In the genomic region with DNA sequence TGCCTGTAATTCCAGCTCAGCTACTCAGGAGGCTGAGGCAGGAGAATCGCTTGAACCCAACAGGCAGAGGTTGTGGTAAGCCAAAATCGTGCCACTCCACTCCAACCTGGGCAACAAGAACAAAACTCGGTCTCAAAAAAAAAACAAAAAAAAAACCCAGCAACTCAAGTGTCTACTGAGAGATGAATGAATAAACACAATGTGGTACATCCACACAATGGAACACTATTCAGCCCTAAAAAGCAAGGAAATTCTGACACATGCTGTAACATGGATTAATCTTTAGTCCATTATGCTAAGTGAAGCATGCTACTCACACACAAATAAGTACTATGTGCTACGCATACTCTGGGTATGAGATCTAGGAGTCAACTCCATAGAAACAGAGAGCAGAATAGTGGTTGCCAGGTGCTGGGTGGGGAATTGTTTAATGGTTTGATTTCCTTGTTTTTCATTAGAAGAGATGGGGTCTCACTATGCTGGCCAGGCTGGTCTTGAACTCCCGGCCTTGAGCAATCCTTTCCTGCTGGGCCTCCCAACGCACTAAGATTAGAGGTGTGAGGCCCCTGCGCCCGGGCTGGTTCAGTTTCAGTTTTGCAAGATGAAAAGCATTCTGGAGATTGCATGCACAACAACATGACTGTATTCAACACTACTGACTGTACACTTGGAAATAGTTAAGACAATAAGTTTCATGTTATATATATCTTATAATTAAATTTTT, we compare ENCODE assay signal across 25 cellular contexts. TPM values are rescaled to one million over a fixed set of nuclear protein-coding genes. Genes with fewer than 3 reads are reported as not detected.
A peak's percentile ranks its signal among the peaks of the same experiment; 100 is the strongest.
DNase-seq lines count a peak whose midpoint lies in the region; ATAC-seq, FAIRE-seq and TF ChIP-seq lines count a peak whose summit lies in the region.
"Had no signal": no experiment of that assay in that cellular context is flagged by ENCODE, and none has a peak within 500 bp of the region (broad histone marks: within the 10 kb centered on the region; RNA-seq: fewer than 3 reads in every experiment).

No MANE protein-coding gene starts in this region.

- H3K36me3 ChIP-seq in HEK293 (ENCODE audit: control insufficient read depth in 2 of 2, insufficient read depth in 1 of 2, low read length in 2 of 2), result peaks cover 35 to 88% of the 10 kb centered on the region in 2 experiments; a peak in 2 of 3 replicates
- peaks cover 11 to 12% of the 10 kb centered on the region in 2 experiments for H3K36me3 ChIP-seq in GM12878 (ENCODE audit: control insufficient read depth in 2 of 2, insufficient read depth in 2 of 2, low read length in 1 of 2)

- no peaks in the 10 kb centered on the region for H3K79me2 ChIP-seq in GM12878 (ENCODE audit: control insufficient read depth, insufficient read depth, low read length)

- H3K27ac ChIP-seq in HEK293 (ENCODE audit: extremely low read depth, low read depth, low read length), result no peak overlapping the region
- H3K27ac ChIP-seq in GM12878 (ENCODE audit: control insufficient read depth, insufficient read depth), result no peak overlapping the region
- H3K27ac ChIP-seq: A549; BLaER1 treated with 17β-estradiol and CSF1 and Interleukin-3, amounts not matched to agents 10 nM and 100 nM had no signal

- CTCF ChIA-PET in activated naive CD4-positive, alpha-beta T cell treated with anti-CD3 and anti-CD28 coated beads, Interleukin-2, amount 10 ng/mL, durations not matched to agents 7 days and 5 days (lab: Charles Lee), result no interaction called here
- CTCF ChIA-PET in HEK293 (lab: Yijun Ruan, JAX), result no interaction called here
- CTCF ChIA-PET in GM12878 (lab: Yijun Ruan, JAX), result no interaction called here

- no peak overlapping the region for H3K4me2 ChIP-seq in GM12878 (ENCODE audit: control insufficient read depth, insufficient read depth)
- H3K4me2 ChIP-seq: A549; BLaER1 treated with 17β-estradiol and CSF1 and Interleukin-3, amounts not matched to agents 10 nM and 100 nM; GM23338 had no signal

- no peak overlapping the region for H3K9ac ChIP-seq in GM12878 (ENCODE audit: control insufficient read depth, insufficient read depth, low read length)
- H3K9ac ChIP-seq: BLaER1 treated with 17β-estradiol and CSF1 and Interleukin-3, amounts not matched to agents 10 nM and 100 nM had no signal

- H3K9me3 Mint-ChIP-seq in activated naive CD4-positive, alpha-beta T cell treated with anti-CD3 and anti-CD28 coated beads, Interleukin-2, amount 10 ng/mL, durations not matched to agents 7 days and 5 days, result no peaks in the 10 kb centered on the region
- H3K9me3 Mint-ChIP-seq: CD4-positive, alpha-beta T cell; CD8-positive, alpha-beta memory T cell; GM23338; H9; HFFc6 had no signal

- H3K4me1 ChIP-seq in HEK293 (ENCODE audit: control insufficient read depth, insufficient read depth, low read length) (no peaks in the 10 kb centered on the region), GM12878 (ENCODE audit: control insufficient read depth, insufficient read depth, low read length) (no peaks in the 10 kb centered on the region)
- H3K4me1 ChIP-seq: A549, BE2C had no signal

- H3K27me3 Mint-ChIP-seq in activated naive CD4-positive, alpha-beta T cell treated with anti-CD3 and anti-CD28 coated beads, Interleukin-2, amount 10 ng/mL, durations not matched to agents 7 days and 5 days, result no peaks in the 10 kb centered on the region
- H3K27me3 Mint-ChIP-seq: CD4-positive, alpha-beta T cell; CD8-positive, alpha-beta memory T cell had no signal

- SMC1A ChIA-PET in GM12878 (lab: Charles Lee; ENCODE audit: uncharacterized antibody, unreplicated experiment), result no interaction called here

- TF ChIP-seq POLR2A in GM12878 (IDR thresholded peaks at IDR 0.05; ENCODE audit: low read depth, low read length), result no peak

- FAIRE-seq in GM12878 (lab: Jason Lieb, UNC), result no peak
- FAIRE-seq: A549, D721Med, GM12891, GM18507 had no signal

- intact Hi-C loops in GM12878 (cut with micrococcal nuclease; ENCODE audit: unreplicated experiment), result no loop called here

- H3K4me3 ChIP-seq in HEK293 (ENCODE audit: low read depth, low read length) (no peak overlapping the region), GM12878 (no peak overlapping the region)
- H3K4me3 ChIP-seq: A549; BLaER1 treated with 17β-estradiol and CSF1 and Interleukin-3, amounts not matched to agents 10 nM and 100 nM; GM23338 had no signal

- ATAC-seq in GM12878, result no peak
- ATAC-seq: A549, GM23338, HCT116 had no signal

- RAD21 ChIA-PET in GM12878 (lab: Charles Lee; ENCODE audit: unreplicated experiment), result no interaction called here

- 86% methylated on average over 8 of the region's 8 CpGs for WGBS in GM12878 (ENCODE audit: insufficient coverage, insufficient replicate concordance, low lambda C conversion rate, missing lambda C conversion rate)

- H3K36me3 Mint-ChIP-seq in activated naive CD4-positive, alpha-beta T cell treated with anti-CD3 and anti-CD28 coated beads, Interleukin-2, amount 10 ng/mL, durations not matched to agents 7 days and 5 days, result peaks cover 21% of the 10 kb centered on the region

- DNase-seq in activated naive CD4-positive, alpha-beta T cell treated with anti-CD3 and anti-CD28 coated beads, Interleukin-2, amount 10 ng/mL, durations not matched to agents 7 days and 5 days, result no peak
- DNase-seq in activated naive CD4-positive, alpha-beta T cell treated with anti-CD3 and anti-CD28 coated beads, Interleukin-2, amount 50 U/mL, for 16 hours, result no peak
- DNase-seq in GM12878 (ENCODE audit: low read depth, low spot score) (no peak), midbrain (lab: John Stamatoyannopoulos, UW) (no peak)
- DNase-seq: 8988T; ACHN; AML-193; BE2C; CD4-positive, alpha-beta T cell; CD8-positive, alpha-beta memory T cell; DMS 273 treated with DMSO at 0.1 percent for 48 hours; DMS79; EL; GDM1; H9; HFFc6 had no signal

- peak overlapping the region; percentile 33 for H3K27ac Mint-ChIP-seq in activated naive CD4-positive, alpha-beta T cell treated with anti-CD3 and anti-CD28 coated beads, Interleukin-2, amount 10 ng/mL, durations not matched to agents 7 days and 5 days
- H3K27ac Mint-ChIP-seq: CD4-positive, alpha-beta T cell; H9; HFFc6 had no signal

- no peak for TF ChIP-seq EP300 in GM12878 (IDR thresholded peaks at IDR 0.05; ENCODE audit: borderline replicate concordance in 1 of 2, control insufficient read depth in 1 of 2, low read depth in 2 of 2, low read length in 2 of 2)

- no peaks in the 10 kb centered on the region for H3K27me3 ChIP-seq in GM12878 (replicated peaks in 1 of 2; ENCODE audit: control insufficient read depth in 2 of 2, insufficient read depth in 2 of 2, low read length in 1 of 2)
- H3K27me3 ChIP-seq: BE2C; BLaER1 treated with 17β-estradiol and CSF1 and Interleukin-3, amounts not matched to agents 10 nM and 100 nM had no signal

- POLR2A ChIA-PET in HEK293 (lab: Yijun Ruan, JAX), result interaction anchor here (0.7 kb wide), 1 partner anchor 1929 kb away, joined by 3 read pairs; no protein-coding TSS in a partner anchor
- POLR2A ChIA-PET in GM12878 (lab: Charles Lee), result no interaction called here

- TF ChIP-seq RAD21 in GM12878 (IDR thresholded peaks at IDR 0.05; ENCODE audit: insufficient read depth, low read depth, low read length), result no peak

- H3K9me3 ChIP-seq in HEK293 (ENCODE audit: control insufficient read depth, insufficient read depth, low read depth, low read length), result no peaks in the 10 kb centered on the region
- H3K9me3 ChIP-seq in GM12878 (replicated peaks; ENCODE audit: control insufficient read depth, insufficient read depth, low read length), result no peaks in the 10 kb centered on the region
- H3K9me3 ChIP-seq: A549; BE2C; BLaER1 treated with 17β-estradiol and CSF1 and Interleukin-3, amounts not matched to agents 10 nM and 100 nM had no signal

- H3K4me1 Mint-ChIP-seq in activated naive CD4-positive, alpha-beta T cell treated with anti-CD3 and anti-CD28 coated beads, Interleukin-2, amount 10 ng/mL, durations not matched to agents 7 days and 5 days, result peaks cover 18% of the 10 kb centered on the region
- H3K4me1 Mint-ChIP-seq: CD14-positive monocyte had no signal

- no peak overlapping the region for H3K4me3 Mint-ChIP-seq in activated naive CD4-positive, alpha-beta T cell treated with anti-CD3 and anti-CD28 coated beads, Interleukin-2, amount 10 ng/mL, durations not matched to agents 7 days and 5 days
- H3K4me3 Mint-ChIP-seq: CD14-positive monocyte; CD4-positive, alpha-beta T cell; CD8-positive, alpha-beta memory T cell; GM23338; H9; HFFc6 had no signal

- TSS peak; percentile 17 for BruUV-seq in GM12878 (replicated peaks; lab: Mats Ljungman, UMichigan)

- H4K20me1 ChIP-seq in GM12878 (ENCODE audit: control insufficient read depth, insufficient read depth), result no peaks in the 10 kb centered on the region

- in situ Hi-C loops in GM12878 (cut with MboI), result no loop called here

- TF ChIP-seq CTCF in HEK293 (tag by site-specific recombination; IDR thresholded peaks at IDR 0.05) (no peak), GM12878 (IDR thresholded peaks at IDR 0.05 in 2 of 3, conservative IDR thresholded peaks at IDR 0.05 in 1 of 3; ENCODE audit: control insufficient read depth in 2 of 3, extremely low read depth in 1 of 3, insufficient read depth in 1 of 3, low read depth in 3 of 3, low read length in 3 of 3) (no peak)

- H2AFZ ChIP-seq in GM12878 (ENCODE audit: control insufficient read depth, low read depth, low read length), result no peak overlapping the region
- H2AFZ ChIP-seq: GM23338 had no signal

RNA-seq across cellular contexts. Expression of a gene that starts 15.9 kb away (rescaled TPM):
- 50.9 and 62.7 TPM in 2 replicates for total RNA-seq in GM12878 (2013; cell fraction: nucleolus; rRNA removed)
- total RNA-seq in GM12878 (2014; rRNA removed) (36.1 and 45.9 TPM in 2 replicates), GM12878 (2014; rRNA removed; fragmentation: Illumina TruSeq; extraction: Trizol) (23.7 and 27.1 TPM in 2 replicates), GM12878 (2021) (78.2 and 79.5 TPM in 2 replicates)
- polyA plus RNA-seq in GM12878 (2011; ENCODE audit: low read depth), result 24.0 TPM
- polyA plus RNA-seq in GM12878 (2011; rRNA removed) (13.7 and 26.0 TPM in 2 replicates), GM12878 (2014; fragmentation: Illumina TruSeq; extraction: Trizol) (23.4 and 45.4 TPM in 2 replicates), GM12878 (2014; fragmentation: Nextera tagmentation; extraction: Ambion mirVana) (10 to 100 TPM in 1 of 2 experiments, 1 to 10 TPM in 1; 5.0 to 10.4 TPM), GM12878 (2014; rRNA removed) (60.4 and 62.8 TPM in 2 replicates), GM12878 (2016; fragmentation: Nextera tagmentation; extraction: Ambion mirVana) (10 to 100 TPM; 79.0 to 82.0 TPM)
- 40.3 and 41.5 TPM in 2 replicates for polyA plus RNA-seq in GM12878 (2011; cell fraction: cytosol; rRNA removed)
- polyA plus RNA-seq in GM12878 (2011; cell fraction: nucleus; rRNA removed), result 206 and 236 TPM in 2 replicates
- polyA plus RNA-seq in GM12878 (2012), result 45.1 and 45.4 TPM in 2 replicates
- 30.1 and 47.9 TPM in 2 replicates for polyA minus RNA-seq in GM12878 (2011; rRNA and poly(A)+ RNA removed)
- polyA minus RNA-seq in GM12878 (2011; cell fraction: cytosol; rRNA and poly(A)+ RNA removed), result 31.5 and 33.1 TPM in 2 replicates
- 49.7 and 96.1 TPM in 2 replicates for polyA minus RNA-seq in GM12878 (2011; cell fraction: nucleus; rRNA and poly(A)+ RNA removed)

RNA-seq across cellular contexts. Expression of a gene that starts 16.6 kb away (rescaled TPM):
- 32.3 and 32.4 TPM in 2 replicates for total RNA-seq in GM12878 (2013; cell fraction: nucleolus; rRNA removed)
- total RNA-seq in GM12878 (2014; rRNA removed), result 321 and 369 TPM in 2 replicates
- total RNA-seq in GM12878 (2014; rRNA removed; fragmentation: Illumina TruSeq; extraction: Trizol), result 45.7 and 51.5 TPM in 2 replicates
- 399 and 409 TPM in 2 replicates for total RNA-seq in GM12878 (2021)
- polyA plus RNA-seq in GM12878 (2011; ENCODE audit: low read depth), result 73.9 TPM
- polyA plus RNA-seq in GM12878 (2011; rRNA removed), result 60.4 and 104 TPM in 2 replicates
- polyA plus RNA-seq in GM12878 (2011; cell fraction: cytosol; rRNA removed), result 73.9 and 197 TPM in 2 replicates
- 64.2 and 65.3 TPM in 2 replicates for polyA plus RNA-seq in GM12878 (2011; cell fraction: nucleus; rRNA removed)
- 257 and 266 TPM in 2 replicates for polyA plus RNA-seq in GM12878 (2012)
- 7.2 TPM in 1 of 2 replicates, not detected in the other for polyA plus RNA-seq in GM12878 (2014; fragmentation: Illumina TruSeq; extraction: Trizol)
- polyA plus RNA-seq in GM12878 (2014; fragmentation: Nextera tagmentation; extraction: Ambion mirVana), result 10 to 100 TPM in 1 of 2 experiments, 1 to 10 TPM in 1; 6.3 to 20.4 TPM
- polyA plus RNA-seq in GM12878 (2014; rRNA removed), result 292 and 388 TPM in 2 replicates
- polyA plus RNA-seq in GM12878 (2016; fragmentation: Nextera tagmentation; extraction: Ambion mirVana), result 100 to 1,000 TPM; 294 to 320 TPM
- polyA minus RNA-seq in GM12878 (2011; rRNA and poly(A)+ RNA removed), result 6.4 and 15.5 TPM in 2 replicates
- 32.7 and 37.4 TPM in 2 replicates for polyA minus RNA-seq in GM12878 (2011; cell fraction: cytosol; rRNA and poly(A)+ RNA removed)
- polyA minus RNA-seq in GM12878 (2011; cell fraction: nucleus; rRNA and poly(A)+ RNA removed), result 19.1 and 33.1 TPM in 2 replicates

RNA-seq across cellular contexts. Expression of a gene that starts 20.5 kb away (rescaled TPM):
- total RNA-seq in GM12878 (2013; cell fraction: nucleolus; rRNA removed), result 6.1 and 10.3 TPM in 2 replicates
- 15.3 and 17.9 TPM in 2 replicates for total RNA-seq in GM12878 (2014; rRNA removed)
- 6.1 and 7.2 TPM in 2 replicates for total RNA-seq in GM12878 (2014; rRNA removed; fragmentation: Illumina TruSeq; extraction: Trizol)
- total RNA-seq in GM12878 (2021), result 14.4 and 15.3 TPM in 2 replicates
- 2.8 TPM for polyA plus RNA-seq in GM12878 (2011; ENCODE audit: low read depth)
- polyA plus RNA-seq in GM12878 (2011; rRNA removed), result 8.9 and 10.7 TPM in 2 replicates
- polyA plus RNA-seq in GM12878 (2011; cell fraction: cytosol; rRNA removed), result 13.9 and 21.5 TPM in 2 replicates
- 98.8 and 108 TPM in 2 replicates for polyA plus RNA-seq in GM12878 (2011; cell fraction: nucleus; rRNA removed)
- polyA plus RNA-seq in GM12878 (2012), result 6.3 and 7.4 TPM in 2 replicates
- polyA plus RNA-seq in GM12878 (2014; fragmentation: Illumina TruSeq; extraction: Trizol), result 2.2 and 6.5 TPM in 2 replicates
- polyA plus RNA-seq in GM12878 (2014; fragmentation: Nextera tagmentation; extraction: Ambion mirVana), result 1 to 10 TPM in 1 of 2 experiments, under 1 TPM in 1; 0.52 to 2.9 TPM
- polyA plus RNA-seq in GM12878 (2014; rRNA removed), result 21.2 and 26.2 TPM in 2 replicates
- polyA plus RNA-seq in GM12878 (2016; fragmentation: Nextera tagmentation; extraction: Ambion mirVana), result 10 to 100 TPM in 1 of 2 experiments, 1 to 10 TPM in 1; 8.8 to 11.3 TPM
- polyA minus RNA-seq in GM12878 (2011; rRNA and poly(A)+ RNA removed), result 2.9 and 8.8 TPM in 2 replicates
- polyA minus RNA-seq in GM12878 (2011; cell fraction: cytosol; rRNA and poly(A)+ RNA removed), result 1.9 and 2.4 TPM in 2 replicates
- 9.1 and 10.7 TPM in 2 replicates for polyA minus RNA-seq in GM12878 (2011; cell fraction: nucleus; rRNA and poly(A)+ RNA removed)
- polyA plus RNA-seq: CD14-positive monocyte had no signal

RNA-seq across cellular contexts. Expression of a gene that starts 32.8 kb away (rescaled TPM):
- total RNA-seq in GM12878 (2013; cell fraction: nucleolus; rRNA removed), result not detected in 2 replicates
- not detected in 2 replicates for total RNA-seq in GM12878 (2014; rRNA removed)
- not detected in 2 replicates for total RNA-seq in GM12878 (2014; rRNA removed; fragmentation: Illumina TruSeq; extraction: Trizol)
- not detected in 2 replicates for total RNA-seq in GM12878 (2021)
- polyA plus RNA-seq in GM12878 (2011; ENCODE audit: low read depth), result not detected
- not detected in 2 replicates for polyA plus RNA-seq in GM12878 (2011; rRNA removed)
- not detected in 2 replicates for polyA plus RNA-seq in GM12878 (2011; cell fraction: cytosol; rRNA removed)
- not detected in 2 replicates for polyA plus RNA-seq in GM12878 (2011; cell fraction: nucleus; rRNA removed)
- polyA plus RNA-seq in GM12878 (2012), result not detected in 2 replicates
- not detected in 2 replicates for polyA plus RNA-seq in GM12878 (2014; fragmentation: Illumina TruSeq; extraction: Trizol)
- polyA plus RNA-seq in GM12878 (2014; fragmentation: Nextera tagmentation; extraction: Ambion mirVana), result not detected
- polyA plus RNA-seq in GM12878 (2014; rRNA removed), result not detected in 2 replicates
- not detected for polyA plus RNA-seq in GM12878 (2016; fragmentation: Nextera tagmentation; extraction: Ambion mirVana)
- polyA minus RNA-seq in GM12878 (2011; rRNA and poly(A)+ RNA removed), result not detected in 2 replicates
- not detected in 2 replicates for polyA minus RNA-seq in GM12878 (2011; cell fraction: cytosol; rRNA and poly(A)+ RNA removed)
- polyA minus RNA-seq in GM12878 (2011; cell fraction: nucleus; rRNA and poly(A)+ RNA removed), result not detected in 2 replicates
- total RNA-seq: CD4-positive, alpha-beta T cell; CD8-positive, alpha-beta memory T cell; HFFc6 had no signal
- polyA plus RNA-seq: A549; CD14-positive monocyte; CD8-positive, alpha-beta memory T cell had no signal

RNA-seq across cellular contexts. Expression of a gene that starts 36.4 kb away (rescaled TPM):
- total RNA-seq in GM12878 (2013; cell fraction: nucleolus; rRNA removed), result not detected in 2 replicates
- total RNA-seq in GM12878 (2014; rRNA removed), result 0.11 TPM in 1 of 2 replicates, not detected in the other
- not detected in 2 replicates for total RNA-seq in GM12878 (2014; rRNA removed; fragmentation: Illumina TruSeq; extraction: Trizol)
- not detected in 2 replicates for total RNA-seq in GM12878 (2021)
- not detected for polyA plus RNA-seq in GM12878 (2011; ENCODE audit: low read depth)
- polyA plus RNA-seq in GM12878 (2011; rRNA removed), result not detected in 2 replicates
- not detected in 2 replicates for polyA plus RNA-seq in GM12878 (2011; cell fraction: cytosol; rRNA removed)
- polyA plus RNA-seq in GM12878 (2011; cell fraction: nucleus; rRNA removed), result not detected in 2 replicates
- polyA plus RNA-seq in GM12878 (2012), result not detected in 2 replicates
- polyA plus RNA-seq in GM12878 (2014; fragmentation: Illumina TruSeq; extraction: Trizol), result 0.03 TPM in 1 of 2 replicates, not detected in the other
- polyA plus RNA-seq in GM12878 (2014; fragmentation: Nextera tagmentation; extraction: Ambion mirVana), result not detected
- 0.05 TPM in 1 of 2 replicates, not detected in the other for polyA plus RNA-seq in GM12878 (2014; rRNA removed)
- not detected for polyA plus RNA-seq in GM12878 (2016; fragmentation: Nextera tagmentation; extraction: Ambion mirVana)
- not detected in 2 replicates for polyA minus RNA-seq in GM12878 (2011; rRNA and poly(A)+ RNA removed)
- not detected in 2 replicates for polyA minus RNA-seq in GM12878 (2011; cell fraction: cytosol; rRNA and poly(A)+ RNA removed)
- not detected in 2 replicates for polyA minus RNA-seq in GM12878 (2011; cell fraction: nucleus; rRNA and poly(A)+ RNA removed)
- total RNA-seq: CD4-positive, alpha-beta T cell; CD8-positive, alpha-beta memory T cell; HFFc6 had no signal
- polyA plus RNA-seq: CD14-positive monocyte had no signal
